In the genomic region with DNA sequence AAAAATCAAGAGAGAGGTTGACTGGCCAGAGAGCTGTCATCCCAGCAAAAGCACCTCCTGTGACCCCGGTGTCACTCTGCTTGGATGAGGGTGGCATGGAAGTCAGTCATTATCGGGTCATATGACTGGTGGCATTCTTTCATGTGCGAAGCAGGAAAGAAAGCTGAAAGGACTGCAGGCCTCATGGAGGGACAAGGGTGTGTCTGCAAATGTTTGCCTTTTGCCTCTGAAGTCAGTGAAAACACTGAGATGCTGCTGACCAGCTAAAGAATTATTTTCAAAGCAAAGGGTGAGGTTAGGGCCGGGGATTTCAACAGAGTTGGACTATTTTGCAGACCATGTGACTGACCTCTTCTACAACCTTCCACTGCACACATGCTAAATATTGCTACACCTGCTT, we compare ENCODE assay signal across 14 cellular contexts.
DNase-seq lines count a peak whose midpoint lies in the region; ATAC-seq, FAIRE-seq and TF ChIP-seq lines count a peak whose summit lies in the region.
"Had no signal": no experiment of that assay in that cellular context is flagged by ENCODE, and none has a peak within 500 bp of the region (broad histone marks: within the 10 kb centered on the region; RNA-seq: fewer than 3 reads in every experiment).

No MANE protein-coding gene starts in this region.

- ATAC-seq in esophagus mucosa = peak; percentile 29
- no peak for ATAC-seq in GM21825 (IDR thresholded peaks at IDR 0.05; ENCODE audit: unreplicated experiment)
- ATAC-seq in activated naive CD4-positive, alpha-beta T cell treated with anti-CD3 and anti-CD28 coated beads, Interleukin-2, amount 50 U/mL, for 72 hours = no peak
- ATAC-seq: activated CD4-positive, CD25-positive, alpha-beta regulatory T cell treated with anti-CD3 and anti-CD28 coated beads, Interleukin-2, amount 50 U/mL, for 24 hours had no signal

- H3K4me3 Mint-ChIP-seq in Calu3 (ENCODE audit: low read depth, unreplicated experiment) = no peak overlapping the region
- peak overlapping the region; percentile 5 to 34 (median 25) for H3K4me3 Mint-ChIP-seq in nephron
- H3K4me3 Mint-ChIP-seq: dendritic cell treated with granulocyte-macrophage colony-stimulating factor and Interleukin-4, amounts not matched to agents 40 ng/mL and 50 ng/mL, for 4 days had no signal

- no TSS peak for BruUV-seq in Calu3 (replicated peaks; lab: Mats Ljungman, UMichigan)

- intact Hi-C loops in Calu3 (cut with micrococcal nuclease; ENCODE audit: unreplicated experiment) = no loop called here

- H3K27me3 Mint-ChIP-seq in Calu3 (ENCODE audit: unreplicated experiment) = no peaks in the 10 kb centered on the region
- no peaks in the 10 kb centered on the region for H3K27me3 Mint-ChIP-seq in nephron (ENCODE audit: low read depth)
- H3K27me3 Mint-ChIP-seq: dendritic cell treated with granulocyte-macrophage colony-stimulating factor and Interleukin-4, amounts not matched to agents 40 ng/mL and 50 ng/mL, for 4 days had no signal

- H3K36me3 Mint-ChIP-seq in Calu3 (ENCODE audit: insufficient read depth, unreplicated experiment) (no peaks in the 10 kb centered on the region), nephron (ENCODE audit: low read depth) (no peaks in the 10 kb centered on the region)
- H3K36me3 Mint-ChIP-seq in activated naive CD4-positive, alpha-beta T cell treated with anti-CD3 and anti-CD28 coated beads, Interleukin-2, amount 50 U/mL, for 72 hours = no peaks in the 10 kb centered on the region

- CTCF ChIA-PET in Calu3 (lab: Charles Lee) = interaction anchor here (0.5 to 0.6 kb wide), 2 partner anchors 9 to 964 kb away, joined by 3 read pairs; no protein-coding TSS in a partner anchor

- peaks cover 28% of the 10 kb centered on the region for H3K4me1 Mint-ChIP-seq in Calu3 (ENCODE audit: low read depth, unreplicated experiment)
- H3K4me1 Mint-ChIP-seq in nephron = peaks cover 85% of the 10 kb centered on the region

- no peaks in the 10 kb centered on the region for H3K9me3 Mint-ChIP-seq in Calu3 (ENCODE audit: low read depth, unreplicated experiment)
- H3K9me3 Mint-ChIP-seq in nephron = no peaks in the 10 kb centered on the region
- no peaks in the 10 kb centered on the region for H3K9me3 Mint-ChIP-seq in activated naive CD4-positive, alpha-beta T cell treated with anti-CD3 and anti-CD28 coated beads, Interleukin-2, amount 50 U/mL, for 72 hours
- H3K9me3 Mint-ChIP-seq: dendritic cell treated with granulocyte-macrophage colony-stimulating factor and Interleukin-4, amounts not matched to agents 40 ng/mL and 50 ng/mL, for 4 days had no signal

- DNase-seq in Calu3 (peak; percentile 50), NCI-H146 (lab: John Stamatoyannopoulos, UW) (peak; percentile 82), D721Med (ENCODE audit: insufficient read length, low spot score) (no peak), CD1c-positive myeloid dendritic cell (ENCODE audit: extremely low spot score) (no peak)
- DNase-seq in activated naive CD4-positive, alpha-beta T cell treated with anti-CD3 and anti-CD28 coated beads, Interleukin-2, amount 50 U/mL, for 72 hours (ENCODE audit: low spot score in 2 of 2) = no peak
- DNase-seq: activated gamma-delta T cell, GOT3, nucleus accumbens had no signal

- no peak for FAIRE-seq in D721Med (lab: Jason Lieb, UNC)
- FAIRE-seq: RCC 7860 had no signal

- TF ChIP-seq CTCF in Calu3 (IDR thresholded peaks at IDR 0.05; ENCODE audit: unreplicated experiment) (no peak), nephron (IDR thresholded peaks at IDR 0.05; ENCODE audit: unreplicated experiment in 3 of 3) (no peak), D721Med (IDR thresholded peaks at IDR 0.05; ENCODE audit: insufficient read depth, missing control alignments) (no peak)

- H3K27ac Mint-ChIP-seq in Calu3 (ENCODE audit: unreplicated experiment) (peak overlapping the region; percentile 4), nephron (peak overlapping the region; percentile 85 to 96 (median 91))
- no peak overlapping the region for H3K27ac Mint-ChIP-seq in activated naive CD4-positive, alpha-beta T cell treated with anti-CD3 and anti-CD28 coated beads, Interleukin-2, amount 50 U/mL, for 72 hours
- H3K27ac Mint-ChIP-seq: dendritic cell treated with granulocyte-macrophage colony-stimulating factor and Interleukin-4, amounts not matched to agents 40 ng/mL and 50 ng/mL, for 4 days had no signal

Comparison
In these comparisons a context has a peak if more than half of its experiments do, and no peak if none do; other contexts are left out.
1. DNase-seq: peak in Calu3 (single experiment) and NCI-H146 (single experiment); none in D721Med (single experiment), activated naive CD4-positive, alpha-beta T cell treated with anti-CD3 and anti-CD28 coated beads, Interleukin-2, amount 50 U/mL, for 72 hours (0 of 2) and CD1c-positive myeloid dendritic cell (single experiment).
2. H3K27ac Mint-ChIP-seq: peak in Calu3 (single experiment) and nephron (3 of 3); none in activated naive CD4-positive, alpha-beta T cell treated with anti-CD3 and anti-CD28 coated beads, Interleukin-2, amount 50 U/mL, for 72 hours (0 of 2).